27 cellular contexts compared by ENCODE assay signal in genomic region chr12:114860969-114861368, GRCh38.
"Had no signal": no experiment of that assay in that cellular context is flagged by ENCODE, and none has a peak within 500 bp of the region (broad histone marks: within the 10 kb centered on the region; RNA-seq: fewer than 3 reads in every experiment).

No MANE protein-coding gene starts in this region.

- H3K4me3 ChIP-seq: stomach, suprapubic skin, testis, thoracic aorta, thyroid gland, tibial artery, tibial nerve, transverse colon, upper lobe of left lung, upper lobe of right lung, uterus, vagina had no signal

- ATAC-seq: stimulated activated effector memory CD8-positive, alpha-beta T cell treated with anti-CD3 and anti-CD28 coated beads, Interleukin-12 subunit alpha, Interleukin-12 subunit beta, amount 100 ng/mL, for 72 hours; stimulated activated memory B cell treated with anti-CD40 and anti-IgM and Interleukin-4, amounts not matched to agents 10 μg/mL and 1 μg/mL and 100 μg/mL, for 72 hours; stimulated activated naive B cell treated with anti-CD40 and anti-IgM and Interleukin-4, amounts not matched to agents 10 μg/mL and 1 μg/mL and 100 μg/mL, for 72 hours; stimulated activated naive CD8-positive, alpha-beta T cell treated with anti-CD3 and anti-CD28 coated beads, Interleukin-15, amount 100 ng/mL, for 72 hours; stimulated activated naive CD8-positive, alpha-beta T cell treated with anti-CD3 and anti-CD28 coated beads, Interleukin-15, Interleukin-2, amounts not matched to agents 100 U/mL and 50 U/mL, for 24 hours; upper lobe of right lung had no signal

- H3K27ac ChIP-seq: stomach, suprapubic skin, testis, thoracic aorta, thyroid gland, tibial artery, tibial nerve, transverse colon, upper lobe of left lung, upper lobe of right lung, uterus, vagina had no signal

- H3K9me3 ChIP-seq: suprapubic skin, testis, thoracic aorta, thyroid gland, tibial artery, upper lobe of left lung, upper lobe of right lung, uterus, vagina had no signal

- H3K27me3 ChIP-seq: stomach, suprapubic skin, testis, thyroid gland, tibial nerve, transverse colon, upper lobe of left lung, upper lobe of right lung, uterus, vagina had no signal

- H3K4me1 ChIP-seq: stomach, suprapubic skin, testis, tibial artery, transverse colon, upper lobe of left lung, upper lobe of right lung, uterus, vagina had no signal

- FAIRE-seq: urothelium cell line had no signal

- DNase-seq: stimulated activated CD4-positive, alpha-beta T cell treated with anti-CD3 and anti-CD28 coated beads, Interleukin-2, amount 100 ng/mL, for 48 hours; stimulated activated CD4-positive, alpha-beta T cell treated with anti-CD3 and anti-CD28 coated beads, Interleukin-4, amount 100 ng/mL, for 1 hour; stimulated activated CD4-positive, alpha-beta T cell treated with anti-CD3 and anti-CD28 coated beads, Interleukin-4, amount 100 ng/mL, for 24 hours; stimulated activated CD4-positive, alpha-beta T cell treated with anti-CD3 and anti-CD28 coated beads, Interleukin-4, amount 100 ng/mL, for 4 hours; stimulated activated CD8-positive, alpha-beta memory T cell treated with anti-CD3 and anti-CD28 coated beads, Interleukin-4, amount 100 ng/mL, for 48 hours; stimulated activated naive B cell treated with anti-CD40 and anti-IgM and Interleukin-4, amounts not matched to agents 10 μg/mL and 1 μg/mL and 100 μg/mL, for 72 hours; stimulated activated naive CD4-positive, alpha-beta T cell; stimulated activated naive CD4-positive, alpha-beta T cell treated with Interleukin-2 at 50 U/mL for 16 hours; stimulated activated naive CD8-positive, alpha-beta T cell treated with anti-CD3 and anti-CD28 coated beads, Interleukin-15, amount 100 ng/mL, for 72 hours; stimulated activated naive CD8-positive, alpha-beta T cell treated with anti-CD3 and anti-CD28 coated beads, Interleukin-15, Interleukin-2, amounts not matched to agents 100 U/mL and 50 U/mL, for 24 hours; stomach; substantia nigra; testis; thyroid gland; tibial artery; transverse colon; trophoblast cell; upper lobe of left lung; upper lobe of right lung; uterus had no signal

- H3K36me3 ChIP-seq: stomach, suprapubic skin, thoracic aorta, thyroid gland, tibial artery, tibial nerve, transverse colon, upper lobe of left lung, upper lobe of right lung, uterus, vagina had no signal
